In genomic region chr12:84604541-84604940, GRCh38 we compare ENCODE assay signal across 17 cellular contexts.
A peak's percentile ranks its signal among the peaks of the same experiment; 100 is the strongest.
DNase-seq lines count a peak whose midpoint lies in the region; ATAC-seq, FAIRE-seq and TF ChIP-seq lines count a peak whose summit lies in the region.
"Had no signal": no experiment of that assay in that cellular context is flagged by ENCODE, and none has a peak within 500 bp of the region (broad histone marks: within the 10 kb centered on the region; RNA-seq: fewer than 3 reads in every experiment).

No MANE protein-coding gene starts in this region.

- H3K9ac ChIP-seq in astrocyte (ENCODE audit: low read length): no peak overlapping the region

- H3K4me1 ChIP-seq in astrocyte (ENCODE audit: insufficient read depth, low read length): no peaks in the 10 kb centered on the region

- no peak overlapping the region for H3K27ac ChIP-seq in astrocyte (ENCODE audit: low read depth, low read length)
- H3K27ac ChIP-seq: 22Rv1, C4-2B, HL-60 had no signal

- no peak for ATAC-seq in T-helper 17 cell

- no peaks in the 10 kb centered on the region for H3K36me3 ChIP-seq in astrocyte (ENCODE audit: insufficient read depth, low read length)
- H3K36me3 ChIP-seq: BE2C had no signal

- H3K4me3 ChIP-seq in AG04449 (ENCODE audit: low read depth, low read length) (no peak overlapping the region), astrocyte (ENCODE audit: insufficient read depth, low read depth, low read length) (no peak overlapping the region)

- no peaks in the 10 kb centered on the region for H3K36me3 Mint-ChIP-seq in astrocyte (ENCODE audit: low read depth, unreplicated experiment)
- H3K36me3 Mint-ChIP-seq in T-helper 17 cell (ENCODE audit: low read depth): no peaks in the 10 kb centered on the region
- H3K36me3 Mint-ChIP-seq in activated naive CD4-positive, alpha-beta T cell treated with anti-CD3 and anti-CD28 coated beads, Interleukin-2, amount 10 ng/mL, durations not matched to agents 7 days and 5 days: no peaks in the 10 kb centered on the region
- H3K36me3 Mint-ChIP-seq: CD4-positive, alpha-beta memory T cell had no signal

- no peak overlapping the region for H2AFZ ChIP-seq in astrocyte (ENCODE audit: low read depth, low read length)

- H3K4me1 Mint-ChIP-seq in astrocyte (ENCODE audit: low read depth, unreplicated experiment) (peaks cover 2% of the 10 kb centered on the region), T-helper 17 cell (no peaks in the 10 kb centered on the region)
- no peaks in the 10 kb centered on the region for H3K4me1 Mint-ChIP-seq in activated naive CD4-positive, alpha-beta T cell treated with anti-CD3 and anti-CD28 coated beads, Interleukin-2, amount 10 ng/mL, durations not matched to agents 7 days and 5 days
- H3K4me1 Mint-ChIP-seq: CD4-positive, alpha-beta memory T cell had no signal

- H3K79me2 ChIP-seq in astrocyte (ENCODE audit: insufficient read depth, low read length): no peaks in the 10 kb centered on the region

- no peak for FAIRE-seq in astrocyte (lab: Jason Lieb, UNC)
- FAIRE-seq: GM12892 had no signal

- no peaks in the 10 kb centered on the region for H3K27me3 ChIP-seq in astrocyte (ENCODE audit: insufficient read depth, low read length)
- H3K27me3 ChIP-seq: BE2C had no signal

- no peak overlapping the region for H3K27ac Mint-ChIP-seq in astrocyte (ENCODE audit: unreplicated experiment)
- H3K27ac Mint-ChIP-seq in T-helper 17 cell: no peak overlapping the region
- H3K27ac Mint-ChIP-seq in activated naive CD4-positive, alpha-beta T cell treated with anti-CD3 and anti-CD28 coated beads, Interleukin-2, amount 10 ng/mL, durations not matched to agents 7 days and 5 days: no peak overlapping the region
- H3K27ac Mint-ChIP-seq: CD4-positive, alpha-beta memory T cell; H9 had no signal

- H3K9me3 ChIP-seq in astrocyte (ENCODE audit: insufficient read depth, low read depth, low read length): no peaks in the 10 kb centered on the region
- no peaks in the 10 kb centered on the region for H3K9me3 ChIP-seq in T-helper 17 cell (ENCODE audit: control insufficient read depth, low read length, poor library complexity, severe bottlenecking)
- H3K9me3 ChIP-seq: BE2C had no signal

- H3K9me3 Mint-ChIP-seq in astrocyte (ENCODE audit: unreplicated experiment): no peaks in the 10 kb centered on the region
- H3K9me3 Mint-ChIP-seq in activated naive CD4-positive, alpha-beta T cell treated with anti-CD3 and anti-CD28 coated beads, Interleukin-2, amount 10 ng/mL, durations not matched to agents 7 days and 5 days: no peaks in the 10 kb centered on the region
- H3K9me3 Mint-ChIP-seq: H9 had no signal

- peak; percentile 4 for DNase-seq in AG04449 (ENCODE audit: low read depth, low spot score)
- DNase-seq in GM04503 (ENCODE audit: low read depth): peak; percentile 30
- peak; percentile 3 for DNase-seq in astrocyte (ENCODE audit: low read depth)
- peak; percentile 55 for DNase-seq in fibroblast of peridontal ligament (ENCODE audit: extremely low read depth)
- DNase-seq in T-helper 17 cell: no peak
- DNase-seq in NCI-H1436 treated with DMSO at 0.1 percent for 48 hours (lab: John Stamatoyannopoulos, UW): no peak
- DNase-seq in activated naive CD4-positive, alpha-beta T cell treated with anti-CD3 and anti-CD28 coated beads, Interleukin-2, amount 10 ng/mL, durations not matched to agents 7 days and 5 days: no peak
- no peak for DNase-seq in NCI-H128 (lab: John Stamatoyannopoulos, UW; ENCODE audit: unreplicated experiment)
- DNase-seq: BE2C; CD4-positive, alpha-beta memory T cell; DMS79; GOT3; H9 had no signal

- H4K20me1 ChIP-seq in astrocyte (ENCODE audit: insufficient read depth, low read length): no peaks in the 10 kb centered on the region

- no peak for TF ChIP-seq CTCF in AG04449 (IDR thresholded peaks at IDR 0.05; ENCODE audit: insufficient read depth, low read length, missing control alignments)
- TF ChIP-seq CTCF in astrocyte (IDR thresholded peaks at IDR 0.05; ENCODE audit: insufficient read depth, low read depth, low read length): no peak

- CTCF ChIA-PET in AG04449 (lab: Yijun Ruan, JAX): no interaction called here
- CTCF ChIA-PET in activated naive CD4-positive, alpha-beta T cell treated with anti-CD3 and anti-CD28 coated beads, Interleukin-2, amount 10 ng/mL, durations not matched to agents 7 days and 5 days (lab: Charles Lee): no interaction called here

- POLR2A ChIA-PET in AG04449 (lab: Yijun Ruan, JAX): no interaction called here

- H3K4me3 Mint-ChIP-seq in astrocyte (ENCODE audit: unreplicated experiment): no peak overlapping the region
- H3K4me3 Mint-ChIP-seq in T-helper 17 cell: no peak overlapping the region
- no peak overlapping the region for H3K4me3 Mint-ChIP-seq in activated naive CD4-positive, alpha-beta T cell treated with anti-CD3 and anti-CD28 coated beads, Interleukin-2, amount 10 ng/mL, durations not matched to agents 7 days and 5 days
- H3K4me3 Mint-ChIP-seq: CD4-positive, alpha-beta memory T cell; H9 had no signal

- H3K4me2 ChIP-seq in astrocyte (ENCODE audit: low read length): no peak overlapping the region

- H3K27me3 Mint-ChIP-seq in astrocyte (ENCODE audit: low read depth, unreplicated experiment) (no peaks in the 10 kb centered on the region), T-helper 17 cell (no peaks in the 10 kb centered on the region)
- H3K27me3 Mint-ChIP-seq in activated naive CD4-positive, alpha-beta T cell treated with anti-CD3 and anti-CD28 coated beads, Interleukin-2, amount 10 ng/mL, durations not matched to agents 7 days and 5 days: no peaks in the 10 kb centered on the region
- H3K27me3 Mint-ChIP-seq: CD4-positive, alpha-beta memory T cell had no signal

Comparison
In these comparisons a context has a peak if more than half of its experiments do, and no peak if none do; other contexts are left out.
1. DNase-seq: peak in AG04449 (single experiment), GM04503 (single experiment), astrocyte (single experiment) and fibroblast of peridontal ligament (single experiment); none in T-helper 17 cell (0 of 3), NCI-H1436 treated with DMSO at 0.1 percent for 48 hours (single experiment), activated naive CD4-positive, alpha-beta T cell treated with anti-CD3 and anti-CD28 coated beads, Interleukin-2, amount 10 ng/mL, durations not matched to agents 7 days and 5 days (single experiment) and NCI-H128 (single experiment).